8 cellular contexts compared by ENCODE assay signal in genomic region chr19:58545286-58546068, GRCh38. TPM values are rescaled to one million over a fixed set of nuclear protein-coding genes. Genes with fewer than 3 reads are reported as not detected.
DNase-seq lines count a peak whose midpoint lies in the region; ATAC-seq and TF ChIP-seq lines count a peak whose summit lies in the region.

No MANE protein-coding gene starts in this region.

- peak overlapping the region; percentile 94 for H3K4me3 Mint-ChIP-seq in activated T-helper 1 cell treated with anti-CD3 and anti-CD28 coated beads, Interleukin-12 subunit alpha, Interleukin-12 subunit beta, Interleukin-2, Interleukin-4 antibody, amounts not matched to agents 30 ng/mL and 10 ng/mL and 1 ng/mL, durations not matched to agents 14 hours and 24 hours and 36 hours

- peaks cover 17 to 56% of the 10 kb centered on the region in 2 experiments; a peak in 2 of 3 replicates for H3K36me3 ChIP-seq in HEK293 (ENCODE audit: control insufficient read depth in 2 of 2, insufficient read depth in 1 of 2, low read length in 2 of 2)
- peaks cover 42% of the 10 kb centered on the region for H3K36me3 ChIP-seq in iPS DF 6.9 (ENCODE audit: control insufficient read depth, insufficient read depth, low read length)
- no peaks in the 10 kb centered on the region for H3K36me3 ChIP-seq in smooth muscle cell (ENCODE audit: low read depth)

- peaks cover 36% of the 10 kb centered on the region for H3K36me3 Mint-ChIP-seq in activated T-helper 1 cell treated with anti-CD3 and anti-CD28 coated beads, Interleukin-12 subunit alpha, Interleukin-12 subunit beta, Interleukin-2, Interleukin-4 antibody, amounts not matched to agents 30 ng/mL and 10 ng/mL and 1 ng/mL, durations not matched to agents 14 hours and 24 hours and 36 hours (ENCODE audit: low read depth)

- H3F3A ChIP-seq in smooth muscle cell (ENCODE audit: low read depth) = peaks cover 5% of the 10 kb centered on the region

- H3K4me3 ChIP-seq in HEK293 (ENCODE audit: low read depth, low read length) = peak overlapping the region; percentile 67
- peak overlapping the region; percentile 93 for H3K4me3 ChIP-seq in iPS DF 6.9 (ENCODE audit: low read length)
- H3K4me3 ChIP-seq in smooth muscle cell = peak overlapping the region; percentile 83

- WGBS in iPS DF 6.9 (ENCODE audit: insufficient coverage, insufficient read length) = no CpG with 5 or more reads among the region's 22 CpGs
- 10% methylated on average over 22 of the region's 22 CpGs for WGBS in smooth muscle cell (ENCODE audit: low lambda C conversion rate)

- H3K4me1 ChIP-seq in HEK293 (ENCODE audit: control insufficient read depth, insufficient read depth, low read length) (peaks cover 13% of the 10 kb centered on the region), iPS DF 6.9 (ENCODE audit: control insufficient read depth, insufficient read depth, low read length) (no peaks in the 10 kb centered on the region), smooth muscle cell (ENCODE audit: low read depth) (peaks cover 13% of the 10 kb centered on the region)

- peaks cover 58% of the 10 kb centered on the region for H4K20me1 ChIP-seq in smooth muscle cell (ENCODE audit: low read depth)

- no peaks in the 10 kb centered on the region for H3K9me3 Mint-ChIP-seq in activated T-helper 1 cell treated with anti-CD3 and anti-CD28 coated beads, Interleukin-12 subunit alpha, Interleukin-12 subunit beta, Interleukin-2, Interleukin-4 antibody, amounts not matched to agents 30 ng/mL and 10 ng/mL and 1 ng/mL, durations not matched to agents 14 hours and 24 hours and 36 hours

- POLR2A ChIA-PET in HEK293 (lab: Yijun Ruan, JAX) = interaction anchor here (0.6 to 4.4 kb wide), 7 partner anchors 8 to 327 kb away, joined by 3 to 128 read pairs (median 7); partner anchors contain the start of genes CHMP2A, UBE2M, ZBTB45 and ZNF497

- DNase-seq in activated T-helper 1 cell treated with anti-CD3 and anti-CD28 coated beads, Interleukin-12 subunit alpha, Interleukin-12 subunit beta, Interleukin-2, Interleukin-4 antibody, amounts not matched to agents 30 ng/mL and 10 ng/mL and 1 ng/mL, durations not matched to agents 14 hours and 24 hours and 36 hours (ENCODE audit: low spot score) = no peak
- DNase-seq in iPS DF 6.9 (ENCODE audit: low read depth, low spot score) (no peak), smooth muscle cell (lab: John Stamatoyannopoulos, UW; ENCODE audit: unreplicated experiment) (no peak), COLO668 (lab: John Stamatoyannopoulos, UW; ENCODE audit: unreplicated experiment) (no peak), NCI-H1436 (lab: John Stamatoyannopoulos, UW) (no peak), NCI-H345 (lab: John Stamatoyannopoulos, UW) (no peak)

- peaks cover 47% of the 10 kb centered on the region for H3K79me2 ChIP-seq in smooth muscle cell (ENCODE audit: low read depth)

- peak overlapping the region; percentile 99 for H3K27ac ChIP-seq in HEK293 (ENCODE audit: extremely low read depth, low read depth, low read length)
- no peak overlapping the region for H3K27ac ChIP-seq in iPS DF 6.9 (ENCODE audit: low read length)
- H3K27ac ChIP-seq in smooth muscle cell (ENCODE audit: low read depth) = peak overlapping the region; percentile 67

- intact Hi-C loops in activated T-helper 1 cell treated with anti-CD3 and anti-CD28 coated beads, Interleukin-12 subunit alpha, Interleukin-12 subunit beta, Interleukin-2, Interleukin-4 antibody, amounts not matched to agents 30 ng/mL and 10 ng/mL and 1 ng/mL, durations not matched to agents 14 hours and 24 hours and 36 hours (cut with micrococcal nuclease) = loop anchor here (2.0 kb wide), 1 partner anchor 79 kb away; the partner anchor contains the start of gene ZNF324

- peak overlapping the region; percentile 99 for H3K4me2 ChIP-seq in smooth muscle cell

- peak overlapping the region; percentile 84 for H3K9ac ChIP-seq in smooth muscle cell (ENCODE audit: low read depth)

- H3K4me1 Mint-ChIP-seq in activated T-helper 1 cell treated with anti-CD3 and anti-CD28 coated beads, Interleukin-12 subunit alpha, Interleukin-12 subunit beta, Interleukin-2, Interleukin-4 antibody, amounts not matched to agents 30 ng/mL and 10 ng/mL and 1 ng/mL, durations not matched to agents 14 hours and 24 hours and 36 hours (ENCODE audit: low read depth) = peaks cover 23% of the 10 kb centered on the region

- H3K27ac Mint-ChIP-seq in activated T-helper 1 cell treated with anti-CD3 and anti-CD28 coated beads, Interleukin-12 subunit alpha, Interleukin-12 subunit beta, Interleukin-2, Interleukin-4 antibody, amounts not matched to agents 30 ng/mL and 10 ng/mL and 1 ng/mL, durations not matched to agents 14 hours and 24 hours and 36 hours = peak overlapping the region; percentile 79

- ATAC-seq in GM18870 (IDR thresholded peaks at IDR 0.05; ENCODE audit: unreplicated experiment) = no peak

- no peaks in the 10 kb centered on the region for H3K27me3 Mint-ChIP-seq in activated T-helper 1 cell treated with anti-CD3 and anti-CD28 coated beads, Interleukin-12 subunit alpha, Interleukin-12 subunit beta, Interleukin-2, Interleukin-4 antibody, amounts not matched to agents 30 ng/mL and 10 ng/mL and 1 ng/mL, durations not matched to agents 14 hours and 24 hours and 36 hours (ENCODE audit: insufficient read depth)

- CTCF ChIA-PET in HEK293 (lab: Yijun Ruan, JAX) = no interaction called here

- no peak overlapping the region for H2AFZ ChIP-seq in smooth muscle cell (ENCODE audit: low read depth)

- no peak for TF ChIP-seq CTCF in HEK293 (tag by site-specific recombination; IDR thresholded peaks at IDR 0.05)
- TF ChIP-seq CTCF in smooth muscle cell (IDR thresholded peaks at IDR 0.05; ENCODE audit: borderline replicate concordance, insufficient read depth, poor library complexity, severe bottlenecking) = no peak

- H3K9me3 ChIP-seq in HEK293 (ENCODE audit: control insufficient read depth, insufficient read depth, low read depth, low read length) (no peaks in the 10 kb centered on the region), iPS DF 6.9 (ENCODE audit: control insufficient read depth, insufficient read depth, low read length) (no peaks in the 10 kb centered on the region), smooth muscle cell (replicated peaks; ENCODE audit: low read depth) (no peaks in the 10 kb centered on the region)

- H3K27me3 ChIP-seq in iPS DF 6.9 (ENCODE audit: control insufficient read depth, insufficient read depth, low read length) = no peaks in the 10 kb centered on the region; the same call in 1 of the 2 replicates
- peaks cover 3% of the 10 kb centered on the region for H3K27me3 ChIP-seq in smooth muscle cell (ENCODE audit: low read depth)

TF ChIP-seq in HEK293, 187 proteins besides CTCF, POLR2A, EP300 and RAD21:
- TF ChIP-seq KLF8 (tag by site-specific recombination; IDR thresholded peaks at IDR 0.05) = 0 out of 2 replicates have a peak, but pooled peaks have one; percentile 12
- TF ChIP-seq ZBTB17 (tag by site-specific recombination; IDR thresholded peaks at IDR 0.05) = no peak
- TF ChIP-seq ZNF221 (tag by site-specific recombination; IDR thresholded peaks at IDR 0.05; ENCODE audit: borderline replicate concordance) = no peak
- 0 out of 2 replicates have a peak, but pooled peaks have one; percentile 29 for TF ChIP-seq KLF1 (tag by site-specific recombination; IDR thresholded peaks at IDR 0.05)

RNA-seq across cellular contexts. Expression of gene TRIM28, which starts 1.6 kb away (rescaled TPM):
- total RNA-seq in activated T-helper 1 cell treated with anti-CD3 and anti-CD28 coated beads, Interleukin-12 subunit alpha, Interleukin-12 subunit beta, Interleukin-2, Interleukin-4 antibody, amounts not matched to agents 30 ng/mL and 10 ng/mL and 1 ng/mL, durations not matched to agents 14 hours and 24 hours and 36 hours = 664 and 687 TPM in 2 replicates
- total RNA-seq in smooth muscle cell = 144 and 148 TPM in 2 replicates
- polyA plus RNA-seq in smooth muscle cell = 178 and 193 TPM in 2 replicates

RNA-seq across cellular contexts. Expression of gene CHMP2A, which starts 9.4 kb away (rescaled TPM):
- total RNA-seq in activated T-helper 1 cell treated with anti-CD3 and anti-CD28 coated beads, Interleukin-12 subunit alpha, Interleukin-12 subunit beta, Interleukin-2, Interleukin-4 antibody, amounts not matched to agents 30 ng/mL and 10 ng/mL and 1 ng/mL, durations not matched to agents 14 hours and 24 hours and 36 hours = 109 and 114 TPM in 2 replicates
- 132 and 153 TPM in 2 replicates for total RNA-seq in smooth muscle cell
- polyA plus RNA-seq in smooth muscle cell = 213 and 228 TPM in 2 replicates

RNA-seq across cellular contexts. Expression of gene UBE2M, which starts 12.9 kb away (rescaled TPM):
- 147 and 164 TPM in 2 replicates for total RNA-seq in activated T-helper 1 cell treated with anti-CD3 and anti-CD28 coated beads, Interleukin-12 subunit alpha, Interleukin-12 subunit beta, Interleukin-2, Interleukin-4 antibody, amounts not matched to agents 30 ng/mL and 10 ng/mL and 1 ng/mL, durations not matched to agents 14 hours and 24 hours and 36 hours
- 30.7 and 45.9 TPM in 2 replicates for total RNA-seq in smooth muscle cell
- 118 and 126 TPM in 2 replicates for polyA plus RNA-seq in smooth muscle cell

RNA-seq across cellular contexts. Expression of gene ZBTB45, which starts 25.9 kb away (rescaled TPM):
- total RNA-seq in activated T-helper 1 cell treated with anti-CD3 and anti-CD28 coated beads, Interleukin-12 subunit alpha, Interleukin-12 subunit beta, Interleukin-2, Interleukin-4 antibody, amounts not matched to agents 30 ng/mL and 10 ng/mL and 1 ng/mL, durations not matched to agents 14 hours and 24 hours and 36 hours = 15.9 and 17.4 TPM in 2 replicates
- total RNA-seq in smooth muscle cell = 5.1 and 8.7 TPM in 2 replicates
- polyA plus RNA-seq in smooth muscle cell = 23.7 and 25.1 TPM in 2 replicates

RNA-seq across cellular contexts. Expression of gene MZF1, which starts 27.7 kb away (rescaled TPM):
- 19.6 and 21.6 TPM in 2 replicates for total RNA-seq in activated T-helper 1 cell treated with anti-CD3 and anti-CD28 coated beads, Interleukin-12 subunit alpha, Interleukin-12 subunit beta, Interleukin-2, Interleukin-4 antibody, amounts not matched to agents 30 ng/mL and 10 ng/mL and 1 ng/mL, durations not matched to agents 14 hours and 24 hours and 36 hours
- total RNA-seq in smooth muscle cell = 12.2 and 18.7 TPM in 2 replicates
- polyA plus RNA-seq in smooth muscle cell = 10.2 and 18.5 TPM in 2 replicates
